Comparison of ENCODE assay signal across 8 cellular contexts in genomic region chr12:132761032-132761910, GRCh38. TPM values are rescaled to one million over a fixed set of nuclear protein-coding genes. Genes with fewer than 3 reads are reported as not detected.
DNase-seq lines count a peak whose midpoint lies in the region; ATAC-seq and TF ChIP-seq lines count a peak whose summit lies in the region.

ANKLE2 (minus strand) TSS chr12:132761832; CDS start chr12:132761798, 34 bp downstream.

- H3K4me2 ChIP-seq in OCI-LY3 (ENCODE audit: low read length), result peak within 1 kb of the TSS; percentile 63

- H3K27me3 ChIP-seq in AG04450 (ENCODE audit: control insufficient read depth, insufficient read depth, low read length), result no peaks in the 10 kb centered on the region
- H3K27me3 ChIP-seq in OCI-LY3 (ENCODE audit: low read depth, low read length), result no peaks in the 10 kb centered on the region
- no peaks in the 10 kb centered on the region for H3K27me3 ChIP-seq in esophagus squamous epithelium

- ATAC-seq in GM18519 (IDR thresholded peaks at IDR 0.05; ENCODE audit: low FRiP score, unreplicated experiment) (peak; percentile 11), HG03066 (IDR thresholded peaks at IDR 0.05; ENCODE audit: low read depth, unreplicated experiment) (peak; percentile 15)
- ATAC-seq in activated T-cell treated with anti-CD3 and anti-CD28 coated beads, Interleukin-2, amount 50 U/mL, for 4 hours, result peak; percentile 48 to 52
- peak; percentile 67 to 74 for ATAC-seq in natural killer cell treated with Interleukin-12 subunit alpha and Interleukin-12 subunit beta and Interleukin-15 and Interleukin-18, amount 100 ng/mL, for 72 hours

- H3K79me2 ChIP-seq in OCI-LY3 (ENCODE audit: low read length), result peaks cover 51% of the 10 kb centered on the region

- peak within 1 kb of the TSS; percentile 88 for H3K4me3 ChIP-seq in AG04450 (ENCODE audit: low read depth, low read length)
- peak within 1 kb of the TSS; percentile 86 for H3K4me3 ChIP-seq in OCI-LY3 (ENCODE audit: low read length)
- H3K4me3 ChIP-seq in esophagus squamous epithelium, result peak within 1 kb of the TSS; percentile 81 to 100 (median 98)

- POLR2A ChIA-PET in AG04450 (lab: Yijun Ruan, JAX), result no interaction called here

- DNase-seq in AG04450 (ENCODE audit: low read depth, low spot score) (no peak), esophagus squamous epithelium (lab: John Stamatoyannopoulos, UW) (no peak)
- peak; percentile 57 for DNase-seq in activated T-cell treated with anti-CD3 and anti-CD28 coated beads, Interleukin-2, amount 50 U/mL, for 4 hours
- DNase-seq in natural killer cell treated with Interleukin-12 subunit alpha and Interleukin-12 subunit beta and Interleukin-15 and Interleukin-18, amount 100 ng/mL, for 72 hours (ENCODE audit: low spot score), result peak; percentile 80
- DNase-seq in stimulated activated naive CD4-positive, alpha-beta T cell treated with Interleukin-2 at 50 U/mL for 16 hours (lab: John Stamatoyannopoulos, UW), result peak; percentile 77

- H2AFZ ChIP-seq in OCI-LY3 (ENCODE audit: low read depth, low read length), result 0 out of 2 replicates have a peak within 1 kb of the TSS, but pooled peaks have one; percentile 18

- H3K27me3 Mint-ChIP-seq in activated T-cell treated with anti-CD3 and anti-CD28 coated beads, Interleukin-2, amount 50 U/mL, for 4 hours (ENCODE audit: low read depth), result no peaks in the 10 kb centered on the region
- no peaks in the 10 kb centered on the region for H3K27me3 Mint-ChIP-seq in natural killer cell treated with Interleukin-12 subunit alpha and Interleukin-12 subunit beta and Interleukin-15 and Interleukin-18, amount 100 ng/mL, for 72 hours

- H3K4me1 ChIP-seq in OCI-LY3 (ENCODE audit: low read length) (no peaks in the 10 kb centered on the region), esophagus squamous epithelium (peaks cover 16 to 35% (median 25%) of the 10 kb centered on the region in 3 donors)

- peak within 1 kb of the TSS; percentile 93 for H3K4me3 Mint-ChIP-seq in activated T-cell treated with anti-CD3 and anti-CD28 coated beads, Interleukin-2, amount 50 U/mL, for 4 hours
- H3K4me3 Mint-ChIP-seq in natural killer cell treated with Interleukin-12 subunit alpha and Interleukin-12 subunit beta and Interleukin-15 and Interleukin-18, amount 100 ng/mL, for 72 hours, result peak within 1 kb of the TSS; percentile 90

- CTCF ChIA-PET in AG04450 (lab: Charles Lee), result no interaction called here

- intact Hi-C loops in esophagus squamous epithelium (cut with DNase I), result no loop called here

- H3K27ac ChIP-seq in AG04450 (ENCODE audit: low read depth, low read length) (peak within 1 kb of the TSS; percentile 93), OCI-LY3 (ENCODE audit: low read length) (peak within 1 kb of the TSS; percentile 85), esophagus squamous epithelium (peak within 1 kb of the TSS; percentile 98 to 99 (median 98))

- H3K27ac Mint-ChIP-seq in natural killer cell treated with Interleukin-12 subunit alpha and Interleukin-12 subunit beta and Interleukin-15 and Interleukin-18, amount 100 ng/mL, for 72 hours, result peak within 1 kb of the TSS; percentile 92 to 99

- peaks cover 22% of the 10 kb centered on the region for H3K4me1 Mint-ChIP-seq in activated T-cell treated with anti-CD3 and anti-CD28 coated beads, Interleukin-2, amount 50 U/mL, for 4 hours (ENCODE audit: low read depth)
- peaks cover 18 to 22% of the 10 kb centered on the region in 2 donors for H3K4me1 Mint-ChIP-seq in natural killer cell treated with Interleukin-12 subunit alpha and Interleukin-12 subunit beta and Interleukin-15 and Interleukin-18, amount 100 ng/mL, for 72 hours (ENCODE audit: low read depth in 2 of 2)

- H3K9me3 ChIP-seq in AG04450 (ENCODE audit: control insufficient read depth, insufficient read depth, low read length) (peaks cover 3% of the 10 kb centered on the region; the same call in 1 of the 2 replicates), OCI-LY3 (ENCODE audit: insufficient read depth, low read length) (no peaks in the 10 kb centered on the region), esophagus squamous epithelium (no peaks in the 10 kb centered on the region)

- peaks cover 7% of the 10 kb centered on the region; the same call in 1 of the 2 replicates for H4K20me1 ChIP-seq in OCI-LY3 (ENCODE audit: insufficient read depth, low read length)

- H3K9ac ChIP-seq in OCI-LY3 (ENCODE audit: low read length), result peak within 1 kb of the TSS; percentile 72

- peaks cover 12% of the 10 kb centered on the region for H3K36me3 Mint-ChIP-seq in activated T-cell treated with anti-CD3 and anti-CD28 coated beads, Interleukin-2, amount 50 U/mL, for 4 hours (ENCODE audit: insufficient read depth)
- H3K36me3 Mint-ChIP-seq in natural killer cell treated with Interleukin-12 subunit alpha and Interleukin-12 subunit beta and Interleukin-15 and Interleukin-18, amount 100 ng/mL, for 72 hours, result peaks cover 8% of the 10 kb centered on the region

- no peak for TF ChIP-seq POLR2A in esophagus squamous epithelium (IDR thresholded peaks at IDR 0.05)

- H3K36me3 ChIP-seq in OCI-LY3 (replicated peaks; ENCODE audit: low read depth, low read length), result no peaks in the 10 kb centered on the region
- H3K36me3 ChIP-seq in esophagus squamous epithelium, result peaks cover 0 to 31% (median 0%) of the 10 kb centered on the region in 3 donors

- TF ChIP-seq CTCF in AG04450 (IDR thresholded peaks at IDR 0.05; ENCODE audit: low read depth, low read length) (no peak), OCI-LY3 (IDR thresholded peaks at IDR 0.05; ENCODE audit: low read depth, low read length) (no peak), esophagus squamous epithelium (IDR thresholded peaks at IDR 0.05) (no peak)

- WGBS in esophagus squamous epithelium, 2 donors, result 0 to 2% methylated on average over 9 to 15 of the region's 95 CpGs

- H3K9me3 Mint-ChIP-seq in activated T-cell treated with anti-CD3 and anti-CD28 coated beads, Interleukin-2, amount 50 U/mL, for 4 hours, result no peaks in the 10 kb centered on the region
- H3K9me3 Mint-ChIP-seq in natural killer cell treated with Interleukin-12 subunit alpha and Interleukin-12 subunit beta and Interleukin-15 and Interleukin-18, amount 100 ng/mL, for 72 hours, result no peaks in the 10 kb centered on the region

RNA-seq across cellular contexts. Expression of gene ANKLE2, which starts in this region (rescaled TPM):
- polyA plus RNA-seq in AG04450 (2011; rRNA removed), result 55.7 and 65.6 TPM in 2 replicates
- polyA minus RNA-seq in AG04450 (2011; rRNA and poly(A)+ RNA removed), result 198 and 272 TPM in 2 replicates
- 100 to 1,000 TPM in 2 of 3 donors, 10 to 100 TPM in 1; 96.7 to 112 (median 111) TPM for total RNA-seq in activated T-cell treated with anti-CD3 and anti-CD28 coated beads, Interleukin-2, amount 50 U/mL, for 4 hours
- total RNA-seq in esophagus squamous epithelium, result 10 to 100 TPM; 26.4 to 73.5 (median 57.7) TPM
- total RNA-seq in natural killer cell treated with Interleukin-12 subunit alpha and Interleukin-12 subunit beta and Interleukin-15 and Interleukin-18, amount 100 ng/mL, for 72 hours, result 100 to 1,000 TPM; 163 to 193 TPM

Comparison
In these comparisons a context has a peak if more than half of its experiments do, and no peak if none do; other contexts are left out.
1. DNase-seq: peak in activated T-cell treated with anti-CD3 and anti-CD28 coated beads, Interleukin-2, amount 50 U/mL, for 4 hours (single experiment), natural killer cell treated with Interleukin-12 subunit alpha and Interleukin-12 subunit beta and Interleukin-15 and Interleukin-18, amount 100 ng/mL, for 72 hours (single experiment) and stimulated activated naive CD4-positive, alpha-beta T cell treated with Interleukin-2 at 50 U/mL for 16 hours (single experiment); none in AG04450 (single experiment) and esophagus squamous epithelium (single experiment).
2. ATAC-seq: peak in every context shown above with its lines; median percentile 70 in natural killer cell treated with Interleukin-12 subunit alpha and Interleukin-12 subunit beta and Interleukin-15 and Interleukin-18, amount 100 ng/mL, for 72 hours; 50 in activated T-cell treated with anti-CD3 and anti-CD28 coated beads, Interleukin-2, amount 50 U/mL, for 4 hours; 15 in HG03066; 11 in GM18519.
3. Peak in every context shown above with its lines, with median percentiles within 50 percentile points of each other: H3K27ac ChIP-seq and H3K4me3 ChIP-seq.